Comparison of ENCODE assay signal across 13 cellular contexts in genomic region chr15:72770673-72771328, GRCh38. TPM values are rescaled to one million over a fixed set of nuclear protein-coding genes. Genes with fewer than 3 reads are reported as not detected.
A peak's percentile ranks its signal among the peaks of the same experiment; 100 is the strongest.
DNase-seq lines count a peak whose midpoint lies in the region; ATAC-seq, FAIRE-seq and TF ChIP-seq lines count a peak whose summit lies in the region.
"Had no signal": no experiment of that assay in that cellular context is flagged by ENCODE, and none has a peak within 500 bp of the region (broad histone marks: within the 10 kb centered on the region; RNA-seq: fewer than 3 reads in every experiment).

No MANE protein-coding gene starts in this region.

- H3K36me3 ChIP-seq in BE2C, result peaks cover 52% of the 10 kb centered on the region
- peaks cover 1% of the 10 kb centered on the region for H3K36me3 ChIP-seq in kidney epithelial cell (ENCODE audit: control insufficient read depth, insufficient read depth, low read length)
- peaks cover 90% of the 10 kb centered on the region for H3K36me3 ChIP-seq in left ventricle myocardium inferior

- ATAC-seq in T-helper 17 cell, result peak; percentile 53
- ATAC-seq in HG03175 (IDR thresholded peaks at IDR 0.05; ENCODE audit: unreplicated experiment), result no peak
- ATAC-seq: right cardiac atrium had no signal

- TF ChIP-seq CTCF in BE2C (IDR thresholded peaks at IDR 0.05; ENCODE audit: low read depth, low read length), result peak; percentile 19
- peak; percentile 28 for TF ChIP-seq CTCF in kidney epithelial cell (IDR thresholded peaks at IDR 0.05; ENCODE audit: insufficient read depth, low read length, poor library complexity, severe bottlenecking)
- no peak for TF ChIP-seq CTCF in left ventricle myocardium inferior (IDR thresholded peaks at IDR 0.05; ENCODE audit: borderline replicate concordance)

- peaks cover 19% of the 10 kb centered on the region for H3K4me1 Mint-ChIP-seq in T-helper 17 cell

- peaks cover 12% of the 10 kb centered on the region for H3K36me3 Mint-ChIP-seq in T-helper 17 cell (ENCODE audit: low read depth)

- H3K27ac Mint-ChIP-seq in T-helper 17 cell, result peak overlapping the region; percentile 83

- H3K4me3 ChIP-seq in BE2C (ENCODE audit: low read depth, low read length) (no peak overlapping the region), kidney epithelial cell (ENCODE audit: low read depth, low read length) (no peak overlapping the region), left ventricle myocardium inferior (no peak overlapping the region)
- H3K4me3 ChIP-seq: thyroid gland had no signal

- no peak overlapping the region for H3K4me3 Mint-ChIP-seq in T-helper 17 cell

- H3K9me3 ChIP-seq in BE2C (no peaks in the 10 kb centered on the region), T-helper 17 cell (ENCODE audit: control insufficient read depth, low read length, poor library complexity, severe bottlenecking) (peaks cover 2% of the 10 kb centered on the region), left ventricle myocardium inferior (replicated peaks) (peaks cover 23% of the 10 kb centered on the region)
- H3K9me3 ChIP-seq: thyroid gland had no signal

- H3K27me3 ChIP-seq in BE2C (no peaks in the 10 kb centered on the region), kidney epithelial cell (ENCODE audit: control insufficient read depth, insufficient read depth, low read length) (no peaks in the 10 kb centered on the region), left ventricle myocardium inferior (ENCODE audit: low read depth) (no peaks in the 10 kb centered on the region)
- H3K27me3 ChIP-seq: thyroid gland had no signal

- H3K27me3 Mint-ChIP-seq in T-helper 17 cell, result no peaks in the 10 kb centered on the region

- no peak for DNase-seq in BE2C
- no peak for DNase-seq in GM18507 (ENCODE audit: extremely low spot score, insufficient read length, low read depth)
- DNase-seq in T-helper 17 cell, result no peak
- no peak for DNase-seq in kidney epithelial cell (ENCODE audit: low read depth)
- DNase-seq in T1000 (lab: John Stamatoyannopoulos, UW), result no peak
- no peak for DNase-seq in left ventricle myocardium inferior
- DNase-seq in HuH-7.5 (ENCODE audit: low spot score), result no peak
- DNase-seq: effector memory CD4-positive, alpha-beta T cell; OCI-M1; right cardiac atrium; thyroid gland had no signal

- intact Hi-C loops in left ventricle myocardium inferior (cut with micrococcal nuclease), result no loop called here

- H3K27ac ChIP-seq in left ventricle myocardium inferior (replicated peaks), result no peak overlapping the region
- H3K27ac ChIP-seq: thyroid gland had no signal

- H3K4me1 ChIP-seq in BE2C (no peaks in the 10 kb centered on the region), left ventricle myocardium inferior (no peaks in the 10 kb centered on the region)

- FAIRE-seq in GM18507 (lab: Jason Lieb, UNC), result peak; percentile 45
- FAIRE-seq: TTC549 had no signal

RNA-seq across cellular contexts. Expression of gene ADPGK, which starts 12.8 kb away (rescaled TPM):
- polyA plus RNA-seq in BE2C (2012; ENCODE audit: insufficient read depth, insufficient read length, low read depth), result 25.7 TPM
- total RNA-seq in T-helper 17 cell (100 to 1,000 TPM; 115 to 124 TPM), kidney epithelial cell (33.9 and 50.2 TPM in 2 replicates), left ventricle myocardium inferior (9.1 TPM)
